In the genomic region with DNA sequence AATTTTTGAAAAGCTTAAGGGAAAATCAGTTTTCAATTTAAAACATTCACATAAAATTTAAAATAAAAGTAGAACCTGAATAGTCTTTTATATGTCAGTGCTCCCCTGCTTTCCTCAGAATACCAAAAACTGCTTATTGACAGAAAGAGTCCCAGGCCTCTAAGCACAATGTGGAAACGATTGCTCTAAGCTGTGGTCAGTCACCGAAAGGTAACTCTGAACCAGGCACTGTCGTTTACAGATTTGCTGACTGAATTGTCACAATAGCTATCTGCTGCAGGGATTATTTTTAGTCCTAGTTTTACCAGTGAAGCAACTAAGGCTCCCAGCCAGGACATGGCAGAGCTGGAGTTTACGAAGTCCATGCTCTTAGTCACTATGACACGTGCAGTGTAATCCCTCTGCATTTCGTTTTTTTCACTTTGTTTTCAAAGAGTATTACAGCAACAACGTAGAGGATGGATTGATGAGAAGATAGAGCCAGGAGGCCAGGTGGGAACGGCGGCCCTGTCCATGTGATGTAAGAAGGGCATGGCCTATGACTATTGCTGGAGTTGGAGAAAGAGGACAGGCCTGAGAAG, we compare ENCODE assay signal across 1 cellular context.
TF ChIP-seq lines count a peak whose summit lies in the region.

No MANE protein-coding gene starts in this region.

TF ChIP-seq in HepG2, 621 proteins besides CTCF, POLR2A, EP300 and RAD21 (continued from another document):
- TF ChIP-seq, protein P1, sequence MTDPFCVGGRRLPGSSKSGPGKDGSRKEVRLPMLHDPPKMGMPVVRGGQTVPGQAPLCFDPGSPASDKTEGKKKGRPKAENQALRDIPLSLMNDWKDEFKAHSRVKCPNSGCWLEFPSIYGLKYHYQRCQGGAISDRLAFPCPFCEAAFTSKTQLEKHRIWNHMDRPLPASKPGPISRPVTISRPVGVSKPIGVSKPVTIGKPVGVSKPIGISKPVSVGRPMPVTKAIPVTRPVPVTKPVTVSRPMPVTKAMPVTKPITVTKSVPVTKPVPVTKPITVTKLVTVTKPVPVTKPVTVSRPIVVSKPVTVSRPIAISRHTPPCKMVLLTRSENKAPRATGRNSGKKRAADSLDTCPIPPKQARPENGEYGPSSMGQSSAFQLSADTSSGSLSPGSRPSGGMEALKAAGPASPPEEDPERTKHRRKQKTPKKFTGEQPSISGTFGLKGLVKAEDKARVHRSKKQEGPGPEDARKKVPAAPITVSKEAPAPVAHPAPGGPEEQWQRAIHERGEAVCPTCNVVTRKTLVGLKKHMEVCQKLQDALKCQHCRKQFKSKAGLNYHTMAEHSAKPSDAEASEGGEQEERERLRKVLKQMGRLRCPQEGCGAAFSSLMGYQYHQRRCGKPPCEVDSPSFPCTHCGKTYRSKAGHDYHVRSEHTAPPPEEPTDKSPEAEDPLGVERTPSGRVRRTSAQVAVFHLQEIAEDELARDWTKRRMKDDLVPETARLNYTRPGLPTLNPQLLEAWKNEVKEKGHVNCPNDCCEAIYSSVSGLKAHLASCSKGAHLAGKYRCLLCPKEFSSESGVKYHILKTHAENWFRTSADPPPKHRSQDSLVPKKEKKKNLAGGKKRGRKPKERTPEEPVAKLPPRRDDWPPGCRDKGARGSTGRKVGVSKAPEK (CRISPR knock-in tag; IDR thresholded peaks at IDR 0.05; ENCODE audit: borderline replicate concordance): no peak
- TF ChIP-seq MAX (IDR thresholded peaks at IDR 0.05): 0 out of 2 replicates have a peak, but pooled peaks have one; percentile 24
